Comparison of ENCODE assay signal across 1 cellular context in genomic region chr6:32154514-32155161, GRCh38.
A peak's percentile ranks its signal among the peaks of the same experiment; 100 is the strongest.
TF ChIP-seq lines count a peak whose summit lies in the region.

No MANE protein-coding gene starts in this region.

TF ChIP-seq in HepG2, 621 proteins besides CTCF, POLR2A, EP300 and RAD21 (continued from another document and continues in another):
- TF ChIP-seq FUBP1 (CRISPR knock-in tag; IDR thresholded peaks at IDR 0.05; ENCODE audit: borderline replicate concordance) (0 out of 2 replicates have a peak, but pooled peaks have one; percentile 17), ZFY (CRISPR knock-in tag; IDR thresholded peaks at IDR 0.05) (no peak), PAXIP1 (CRISPR knock-in tag; conservative IDR thresholded peaks at IDR 0.05) (no peak), SOX5 (CRISPR knock-in tag; IDR thresholded peaks at IDR 0.05; ENCODE audit: borderline replicate concordance) (no peak), MED8 (CRISPR knock-in tag; IDR thresholded peaks at IDR 0.05; ENCODE audit: insufficient replicate concordance) (no peak), ZBTB7B (CRISPR knock-in tag; IDR thresholded peaks at IDR 0.05) (peak; percentile 81), U2AF1 (optimal IDR thresholded peaks at IDR 0.05; ENCODE audit: low read depth, low read length) (peak; percentile 52), ATF7 (IDR thresholded peaks at IDR 0.05) (no peak), ATF7 (CRISPR knock-in tag; IDR thresholded peaks at IDR 0.05) (no peak), FOXA3 (CRISPR knock-in tag; IDR thresholded peaks at IDR 0.05) (peak; percentile 15; the same call in 1 of the 2 replicates), ZNF567 (CRISPR knock-in tag; IDR thresholded peaks at IDR 0.05; ENCODE audit: borderline replicate concordance) (no peak; the same call in 1 of the 2 replicates), GFI1 (CRISPR knock-in tag; IDR thresholded peaks at IDR 0.05; ENCODE audit: borderline replicate concordance) (no peak), GATA4 (IDR thresholded peaks at IDR 0.05; ENCODE audit: borderline replicate concordance, low read depth) (no peak), HMGXB4 (CRISPR knock-in tag; IDR thresholded peaks at IDR 0.05; ENCODE audit: borderline replicate concordance in 1 of 2, low read depth in 1 of 2) (peak; percentile 82 to 97), BORCS8-MEF2B (CRISPR knock-in tag; IDR thresholded peaks at IDR 0.05) (0 out of 2 replicates have a peak, but pooled peaks have one; percentile 21), LCORL (IDR thresholded peaks at IDR 0.05) (no peak), LCORL (CRISPR knock-in tag; IDR thresholded peaks at IDR 0.05) (0 out of 2 replicates have a peak, but pooled peaks have one; percentile 44), PLRG1 (conservative IDR thresholded peaks at IDR 0.05) (no peak), HDAC2 (CRISPR knock-in tag; IDR thresholded peaks at IDR 0.05) (peak; percentile 37; the same call in 1 of the 2 replicates), RFX1 (IDR thresholded peaks at IDR 0.05) (no peak), KLF16 (CRISPR knock-in tag; IDR thresholded peaks at IDR 0.05) (no peak), GLI4 (CRISPR knock-in tag; IDR thresholded peaks at IDR 0.05; ENCODE audit: borderline replicate concordance) (no peak; the same call in 1 of the 2 replicates), GPBP1L1 (CRISPR knock-in tag; IDR thresholded peaks at IDR 0.05) (no peak), ZXDC (CRISPR knock-in tag; IDR thresholded peaks at IDR 0.05) (no peak), ZHX1 (CRISPR knock-in tag; IDR thresholded peaks at IDR 0.05; ENCODE audit: low read depth) (no peak; the same call in 1 of the 2 replicates), ZNF839 (CRISPR knock-in tag; IDR thresholded peaks at IDR 0.05; ENCODE audit: borderline replicate concordance) (0 out of 2 replicates have a peak, but pooled peaks have one; percentile 90), ZNF607 (CRISPR knock-in tag; IDR thresholded peaks at IDR 0.05; ENCODE audit: borderline replicate concordance) (no peak), SP2 (CRISPR knock-in tag; IDR thresholded peaks at IDR 0.05) (no peak; the same call in 1 of the 2 replicates), ZNF577 (CRISPR knock-in tag; IDR thresholded peaks at IDR 0.05; ENCODE audit: borderline replicate concordance, low read depth) (no peak), DRAP1 (CRISPR knock-in tag; IDR thresholded peaks at IDR 0.05) (no peak; the same call in 1 of the 2 replicates), ZNF251 (CRISPR knock-in tag; IDR thresholded peaks at IDR 0.05) (no peak), ZNF674 (CRISPR knock-in tag; IDR thresholded peaks at IDR 0.05; ENCODE audit: low read depth) (no peak; the same call in 1 of the 2 replicates), KLF15 (CRISPR knock-in tag; IDR thresholded peaks at IDR 0.05; ENCODE audit: borderline replicate concordance) (no peak), EEA1 (CRISPR knock-in tag; IDR thresholded peaks at IDR 0.05; ENCODE audit: borderline replicate concordance) (0 out of 2 replicates have a peak, but pooled peaks have one; percentile 6), ZBTB49 (CRISPR knock-in tag; IDR thresholded peaks at IDR 0.05; ENCODE audit: borderline replicate concordance) (no peak), KDM1A (CRISPR knock-in tag; IDR thresholded peaks at IDR 0.05) (no peak), AGO2 (optimal IDR thresholded peaks at IDR 0.05; ENCODE audit: low read depth, low read length) (peak; percentile 74), ZSCAN21 (CRISPR knock-in tag; IDR thresholded peaks at IDR 0.05; ENCODE audit: borderline replicate concordance) (peak; percentile 29; the same call in 1 of the 2 replicates), NONO (IDR thresholded peaks at IDR 0.05) (no peak), NONO (CRISPR knock-in tag; conservative IDR thresholded peaks at IDR 0.05) (peak; percentile 83), SMAD1 (CRISPR knock-in tag; IDR thresholded peaks at IDR 0.05; ENCODE audit: borderline replicate concordance, low read depth) (0 out of 2 replicates have a peak, but pooled peaks have one; percentile 89), TIGD3 (CRISPR knock-in tag; IDR thresholded peaks at IDR 0.05; ENCODE audit: borderline replicate concordance) (peak; percentile 89; the same call in 1 of the 2 replicates), CCAR2 (optimal IDR thresholded peaks at IDR 0.05; ENCODE audit: low read depth, low read length) (no peak)
